In genomic region chr4:7575426-7575825, GRCh38 we compare ENCODE assay signal across 29 cellular contexts.
"Had no signal": no experiment of that assay in that cellular context is flagged by ENCODE, and none has a peak within 500 bp of the region (broad histone marks: within the 10 kb centered on the region; RNA-seq: fewer than 3 reads in every experiment).

No MANE protein-coding gene starts in this region.

- DNase-seq: colonic mucosa; cortex of kidney; dermis blood vessel endothelial cell; dorsolateral prefrontal cortex; effector CD4-positive, alpha-beta T cell; effector CD8-positive, alpha-beta T cell; effector memory CD4-positive, alpha-beta T cell; effector memory CD8-positive, alpha-beta T cell; endodermal cell; erythroblast; esophagus squamous epithelium; foreskin fibroblast; foreskin keratinocyte; foreskin melanocyte; gastrocnemius medialis; glutamatergic neuron; head of caudate nucleus; heart left ventricle; heart right ventricle had no signal

- H3K4me3 ChIP-seq: colonic mucosa, coronary artery, dorsolateral prefrontal cortex, esophagus muscularis mucosa, esophagus squamous epithelium, gastrocnemius medialis, gastroesophageal sphincter, heart left ventricle, heart right ventricle had no signal

- H3K27ac Mint-ChIP-seq: dendritic cell treated with granulocyte-macrophage colony-stimulating factor and Interleukin-4, amounts not matched to agents 40 ng/mL and 50 ng/mL, for 4 days; effector memory CD8-positive, alpha-beta T cell; endodermal cell had no signal

- H3K27ac ChIP-seq: colonic mucosa, coronary artery, dorsolateral prefrontal cortex, epithelial cell of prostate, esophagus muscularis mucosa, esophagus squamous epithelium, foreskin keratinocyte, gastrocnemius medialis, gastroesophageal sphincter, heart left ventricle, heart right ventricle had no signal

- H3K4me3 Mint-ChIP-seq: dendritic cell treated with granulocyte-macrophage colony-stimulating factor and Interleukin-4, amounts not matched to agents 40 ng/mL and 50 ng/mL, for 4 days; effector memory CD8-positive, alpha-beta T cell; endodermal cell had no signal

- H3K4me1 ChIP-seq: colonic mucosa, esophagus muscularis mucosa, esophagus squamous epithelium, foreskin keratinocyte, gastrocnemius medialis, gastroesophageal sphincter, heart left ventricle, heart right ventricle had no signal

- H3K27me3 ChIP-seq: colonic mucosa, dorsolateral prefrontal cortex, esophagus muscularis mucosa, foreskin keratinocyte, gastrocnemius medialis, gastroesophageal sphincter, heart left ventricle had no signal

- H3K4me1 Mint-ChIP-seq: endodermal cell had no signal

- H3K36me3 ChIP-seq: colonic mucosa, esophagus muscularis mucosa, esophagus squamous epithelium, gastrocnemius medialis, heart left ventricle, heart right ventricle had no signal

- H3K9me3 ChIP-seq: colonic mucosa had no signal

- FAIRE-seq: colon, endometrium, endothelial cell of umbilical vein, frontal cortex had no signal

- ATAC-seq: effector memory CD8-positive, alpha-beta T cell; esophagus mucosa; foreskin keratinocyte; gastrocnemius medialis; gastroesophageal sphincter; heart left ventricle; heart right ventricle had no signal
